ENCODE assay signal across 12 cellular contexts in the genomic region with DNA sequence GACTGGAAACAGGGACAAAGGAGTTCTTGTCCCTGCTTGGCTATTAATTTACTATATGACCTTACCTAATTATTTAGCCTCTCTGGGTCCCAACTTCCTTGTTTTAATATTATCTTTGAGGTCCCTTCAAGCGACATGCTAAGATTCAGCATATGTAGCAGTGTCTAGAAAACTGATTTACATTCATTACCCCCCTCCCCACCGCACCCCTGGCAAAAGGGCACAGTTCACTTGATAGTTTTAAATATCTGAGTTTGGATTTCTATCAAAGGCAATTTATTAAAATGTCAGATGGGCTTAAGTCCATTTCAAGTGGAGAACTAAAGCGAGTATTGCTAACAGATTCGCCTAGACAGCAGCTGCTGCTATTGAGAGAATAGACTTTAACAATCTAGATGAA. TPM values are rescaled to one million over a fixed set of nuclear protein-coding genes. Genes with fewer than 3 reads are reported as not detected.
DNase-seq lines count a peak whose midpoint lies in the region; ATAC-seq and TF ChIP-seq lines count a peak whose summit lies in the region.
"Had no signal": no experiment of that assay in that cellular context is flagged by ENCODE, and none has a peak within 500 bp of the region (broad histone marks: within the 10 kb centered on the region; RNA-seq: fewer than 3 reads in every experiment).

No MANE protein-coding gene starts in this region.

- DNase-seq in NCI-H1105 treated with DMSO at 0.1 percent for 48 hours (lab: John Stamatoyannopoulos, UW), result peak; percentile 79
- DNase-seq in NCI-H1105 (lab: John Stamatoyannopoulos, UW), result no peak
- no peak for DNase-seq in T-helper 17 cell
- no peak for DNase-seq in fibroblast of lung (ENCODE audit: low read depth in 2 of 2)
- no peak for DNase-seq in progenitor cell of endocrine pancreas (ENCODE audit: low spot score, unreplicated experiment)
- DNase-seq in dedifferentiated amniotic fluid mesenchymal stem cell (ENCODE audit: extremely low spot score), result no peak
- DNase-seq in NOMO-1 treated with dmso at 0.1 percent for 144 hours (lab: John Stamatoyannopoulos, UW; ENCODE audit: unreplicated experiment), result no peak
- no peak for DNase-seq in NCI-H2227 treated with DMSO at 0.1 percent for 48 hours (lab: John Stamatoyannopoulos, UW)
- DNase-seq: 8988T, aorta, H7, mesendoderm had no signal

- peaks cover 63% of the 10 kb centered on the region for H3K4me1 Mint-ChIP-seq in T-helper 17 cell
- H3K4me1 Mint-ChIP-seq in progenitor cell of endocrine pancreas (ENCODE audit: low read depth), result peaks cover 56% of the 10 kb centered on the region

- H3K4me1 ChIP-seq in fibroblast of lung (ENCODE audit: control insufficient read depth, extremely low read depth, insufficient read depth, low read length), result peaks cover 21% of the 10 kb centered on the region

- TF ChIP-seq CTCF in fibroblast of lung (conservative IDR thresholded peaks at IDR 0.05 in 1 of 2, IDR thresholded peaks at IDR 0.05 in 1 of 2; ENCODE audit: low read depth in 1 of 2, low read length in 2 of 2), result no peak
- no peak for TF ChIP-seq CTCF in progenitor cell of endocrine pancreas (IDR thresholded peaks at IDR 0.05; ENCODE audit: unreplicated experiment)

- H3K4me3 ChIP-seq in fibroblast of lung (replicated peaks in 1 of 4; ENCODE audit: control extremely low read depth in 1 of 4, insufficient read depth in 1 of 4, low read depth in 3 of 4, low read length in 4 of 4), result peak overlapping the region in 2 of 4 experiments; percentile 2 to 18

- no peaks in the 10 kb centered on the region for H4K20me1 ChIP-seq in fibroblast of lung (ENCODE audit: control insufficient read depth, extremely low read depth, insufficient read depth, low read length)

- peak overlapping the region; percentile 66 for H3K4me2 ChIP-seq in fibroblast of lung (ENCODE audit: extremely low read depth, insufficient read depth, low read length)

- H3K9ac ChIP-seq in fibroblast of lung (ENCODE audit: insufficient read depth, low read length), result no peak overlapping the region

- H3K36me3 ChIP-seq in fibroblast of lung (ENCODE audit: control insufficient read depth, insufficient read depth, low read length), result no peaks in the 10 kb centered on the region

- peak overlapping the region; percentile 9 for H3K27ac ChIP-seq in fibroblast of lung (ENCODE audit: insufficient read depth, low read length)

- H3K36me3 Mint-ChIP-seq in T-helper 17 cell (ENCODE audit: low read depth) (peaks cover 4% of the 10 kb centered on the region), progenitor cell of endocrine pancreas (ENCODE audit: insufficient read depth) (no peaks in the 10 kb centered on the region)

- peaks cover 62% of the 10 kb centered on the region for H3K79me2 ChIP-seq in fibroblast of lung (ENCODE audit: control insufficient read depth, insufficient read depth, low read length)

- H3K4me3 Mint-ChIP-seq in T-helper 17 cell (peak overlapping the region; percentile 72), progenitor cell of endocrine pancreas (ENCODE audit: low read depth) (peak overlapping the region; percentile 15)

- no peaks in the 10 kb centered on the region for H3K9me3 Mint-ChIP-seq in progenitor cell of endocrine pancreas (ENCODE audit: low read depth)

- H3K9me3 ChIP-seq in T-helper 17 cell (ENCODE audit: control insufficient read depth, low read length, poor library complexity, severe bottlenecking) (no peaks in the 10 kb centered on the region), fibroblast of lung (ENCODE audit: control insufficient read depth, insufficient read depth, low read depth, low read length) (no peaks in the 10 kb centered on the region)

- H2AFZ ChIP-seq in fibroblast of lung (ENCODE audit: low read length), result no peak overlapping the region

- ATAC-seq in T-helper 17 cell, result no peak

- H3K27ac Mint-ChIP-seq in T-helper 17 cell (peak overlapping the region; percentile 95), progenitor cell of endocrine pancreas (peak overlapping the region; percentile 84)

- no peaks in the 10 kb centered on the region for H3K27me3 Mint-ChIP-seq in T-helper 17 cell
- H3K27me3 Mint-ChIP-seq in progenitor cell of endocrine pancreas, result no peaks in the 10 kb centered on the region

- no peaks in the 10 kb centered on the region for H3K27me3 ChIP-seq in fibroblast of lung (ENCODE audit: control insufficient read depth, insufficient read depth, low read length)

RNA-seq across cellular contexts. Expression of gene CEMIP2, which starts 3.9 kb away (rescaled TPM):
- 100 to 1,000 TPM; 129 to 240 TPM for total RNA-seq in T-helper 17 cell
- 45.6 and 46.2 TPM in 2 replicates for total RNA-seq in fibroblast of lung
- 35.1 and 38.7 TPM in 2 replicates for polyA plus RNA-seq in fibroblast of lung
- polyA plus RNA-seq in fibroblast of lung (2012), result 21.4 and 21.8 TPM in 2 replicates
- polyA minus RNA-seq in fibroblast of lung (ENCODE audit: low replicate concordance), result 79.5 and 129 TPM in 2 replicates
- 56.7 and 65.1 TPM in 2 replicates for total RNA-seq in progenitor cell of endocrine pancreas
